30 cellular contexts compared by ENCODE assay signal in genomic region chr11:33956611-33957010, GRCh38.
"Had no signal": no experiment of that assay in that cellular context is flagged by ENCODE, and none has a peak within 500 bp of the region (broad histone marks: within the 10 kb centered on the region; RNA-seq: fewer than 3 reads in every experiment).

No MANE protein-coding gene starts in this region.

- H3K27me3 ChIP-seq: adrenal gland, cardiac muscle cell had no signal

- H3K4me3 ChIP-seq: adrenal gland, cardiac muscle cell had no signal

- H3K4me1 ChIP-seq: adrenal gland had no signal

- H3K27ac ChIP-seq: cardiac muscle cell, VCaP had no signal

- DNase-seq: activated B cell treated with CpG ODN at 0.5 μM for 24 hours; activated CD4-positive, alpha-beta memory T cell treated with anti-CD3 and anti-CD28 coated beads for 36 hours; activated CD4-positive, alpha-beta T cell treated with anti-CD3 and anti-CD28 coated beads for 4 hours; activated CD4-positive, alpha-beta T cell treated with anti-CD3 and anti-CD28 coated beads, Interleukin-2, amount 10 ng/mL, durations not matched to agents 24 days and 14 days; activated CD4-positive, alpha-beta T cell treated with anti-CD3 and anti-CD28 coated beads, Interleukin-2, amount 50 U/mL, for 1 hour; activated CD4-positive, alpha-beta T cell treated with anti-CD3 and anti-CD28 coated beads, Interleukin-2, amount 50 U/mL, for 4 hours; activated CD4-positive, CD25-positive, alpha-beta regulatory T cell treated with anti-CD3 and anti-CD28 coated beads, Interleukin-2, amount 50 U/mL, for 72 hours; activated CD8-positive, alpha-beta memory T cell treated with anti-CD3 and anti-CD28 coated beads, Interleukin-2, amount 50 U/mL, for 4 hours; activated CD8-positive, alpha-beta T cell treated with anti-CD3 and anti-CD28 coated beads for 36 hours; activated effector memory CD4-positive, alpha-beta T cell treated with anti-CD3 and anti-CD28 coated beads, Interleukin-2, amount 50 U/mL, for 16 hours; activated gamma-delta T cell treated with Interleukin-2 at 50 U/mL for 16 hours; activated naive CD4-positive, alpha-beta T cell; activated naive CD4-positive, alpha-beta T cell treated with anti-CD3 and anti-CD28 coated beads for 36 hours; activated naive CD4-positive, alpha-beta T cell treated with anti-CD3 and anti-CD28 coated beads, Interleukin-2, amount 50 U/mL, for 16 hours; activated naive CD8-positive, alpha-beta T cell treated with anti-CD3 and anti-CD28 coated beads for 36 hours; activated T-cell treated with anti-CD3 and anti-CD28 coated beads for 4 hours; activated T-cell treated with anti-CD3 and anti-CD28 coated beads, Interleukin-2, amount 50 U/mL, for 1 hour; activated T-cell treated with anti-CD3 and anti-CD28 coated beads, Interleukin-2, amount 50 U/mL, for 4 hours; activated T-cell treated with anti-CD3 and anti-CD28 coated beads, Interleukin-2, amount 50 U/mL, for 72 hours; adrenal gland; amniotic stem cell; aorta; central memory CD4-positive, alpha-beta T cell; T-helper 1 cell; T-helper 2 cell; T-helper 9 cell had no signal

- H3K9me3 ChIP-seq: adrenal gland had no signal

- ATAC-seq: activated CD8-positive, alpha-beta T cell treated with anti-CD3 and anti-CD28 coated beads for 36 hours; activated naive CD4-positive, alpha-beta T cell treated with anti-CD3 and anti-CD28 coated beads, Interleukin-2, amount 50 U/mL, for 72 hours; activated T-cell treated with anti-CD3 and anti-CD28 coated beads, Interleukin-2, amount 50 U/mL, for 4 hours; activated T-cell treated with anti-CD3 and anti-CD28 coated beads, Interleukin-2, amount 50 U/mL, for 72 hours; activated T-helper 17 cell treated with anti-CD3 and anti-CD28 coated beads, Interleukin-2, amount 50 U/mL, for 72 hours had no signal

- H3K36me3 ChIP-seq: adrenal gland, cardiac muscle cell had no signal
